ENCODE assay signal across 10 cellular contexts in genomic region chr3:171018151-171018935, GRCh38. TPM values are rescaled to one million over a fixed set of nuclear protein-coding genes. Genes with fewer than 3 reads are reported as not detected.
DNase-seq lines count a peak whose midpoint lies in the region; ATAC-seq and TF ChIP-seq lines count a peak whose summit lies in the region.
"Had no signal": no experiment of that assay in that cellular context is flagged by ENCODE, and none has a peak within 500 bp of the region (broad histone marks: within the 10 kb centered on the region; RNA-seq: fewer than 3 reads in every experiment).

No MANE protein-coding gene starts in this region.

- no peak overlapping the region for H3K27ac ChIP-seq in VCaP

- no peaks in the 10 kb centered on the region for H3K36me3 ChIP-seq in BE2C

- no peaks in the 10 kb centered on the region for H3K4me1 ChIP-seq in BE2C

- TF ChIP-seq CTCF in BE2C (IDR thresholded peaks at IDR 0.05; ENCODE audit: low read depth, low read length), result peak; percentile 72
- TF ChIP-seq CTCF in VCaP (conservative IDR thresholded peaks at IDR 0.05), result peak; percentile 27

- no peak for ATAC-seq in HG02852 (IDR thresholded peaks at IDR 0.05; ENCODE audit: unreplicated experiment)
- ATAC-seq in HG02642 (IDR thresholded peaks at IDR 0.05; ENCODE audit: poor library complexity, unreplicated experiment), result no peak
- ATAC-seq in HG03025 (IDR thresholded peaks at IDR 0.05; ENCODE audit: low FRiP score, unreplicated experiment), result no peak
- ATAC-seq: T-cell had no signal

- H3K27me3 ChIP-seq in BE2C, result no peaks in the 10 kb centered on the region

- H3K4me3 ChIP-seq in BE2C (ENCODE audit: low read depth, low read length), result no peak overlapping the region

- H3K9me3 ChIP-seq in BE2C, result no peaks in the 10 kb centered on the region

- DNase-seq in BE2C, result peak; percentile 16
- DNase-seq in HCEC 1CT, result peak; percentile 27
- DNase-seq in iPS-NIHi7 (ENCODE audit: extremely low spot score), result peak; percentile 55
- DNase-seq in anterior cingulate cortex (lab: John Stamatoyannopoulos, UW), result no peak
- DNase-seq: NCI-H774, T-cell had no signal

RNA-seq across cellular contexts. Expression of gene SLC2A2, which starts 8.2 kb away (rescaled TPM):
- not detected for polyA plus RNA-seq in BE2C (2012; ENCODE audit: insufficient read depth, insufficient read length, low read depth)

Comparison
In these comparisons a context has a peak if more than half of its experiments do, and no peak if none do; other contexts are left out.
1. DNase-seq: peak in BE2C (single experiment), HCEC 1CT (single experiment) and iPS-NIHi7 (single experiment); none in anterior cingulate cortex (0 of 58).